ENCODE assay signal across 1 cellular context in genomic region chr12:57726151-57726883, GRCh38.
TF ChIP-seq lines count a peak whose summit lies in the region.

No MANE protein-coding gene starts in this region.

TF ChIP-seq in IMR-90, 13 proteins besides CTCF, POLR2A, EP300 and RAD21 (continued from another document):
- TF ChIP-seq USF2 (IDR thresholded peaks at IDR 0.05; ENCODE audit: low read depth, low read length) (peak; percentile 73), NFE2L2 (IDR thresholded peaks at IDR 0.05; ENCODE audit: low read depth, low read length) (no peak)
